Comparison of ENCODE assay signal across 1 cellular context in the genomic region with DNA sequence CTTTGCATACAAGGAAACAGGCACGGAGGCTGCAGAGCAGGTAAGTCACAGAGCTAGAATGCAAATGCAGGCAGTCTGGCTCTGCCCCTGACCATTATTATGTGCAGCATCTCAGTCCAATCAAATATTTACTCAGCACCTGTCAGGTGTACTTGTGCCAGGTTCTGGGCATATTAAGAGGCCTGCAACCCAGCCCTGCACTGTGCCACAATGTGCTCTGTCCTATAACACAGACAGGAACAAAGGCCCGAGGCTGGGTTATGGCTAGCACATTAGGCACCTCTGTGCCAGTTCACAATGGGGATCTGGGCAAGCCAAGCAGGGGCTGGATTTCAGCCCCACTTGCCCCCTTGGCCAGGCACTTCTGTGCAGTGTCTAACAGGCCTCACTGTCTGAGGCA.
TF ChIP-seq lines count a peak whose summit lies in the region.

No MANE protein-coding gene starts in this region.

TF ChIP-seq in HepG2, 621 proteins besides CTCF, POLR2A, EP300 and RAD21 (continued from another document):
- no peak for TF ChIP-seq MTA1 (CRISPR knock-in tag; IDR thresholded peaks at IDR 0.05; ENCODE audit: borderline replicate concordance)
- TF ChIP-seq ZNF570 (CRISPR knock-in tag; IDR thresholded peaks at IDR 0.05; ENCODE audit: borderline replicate concordance) = no peak
- TF ChIP-seq FOXC1 (CRISPR knock-in tag; IDR thresholded peaks at IDR 0.05; ENCODE audit: borderline replicate concordance) = no peak
- TF ChIP-seq HOXA3 (CRISPR knock-in tag; IDR thresholded peaks at IDR 0.05) = no peak
- TF ChIP-seq ZFP41 (CRISPR knock-in tag; IDR thresholded peaks at IDR 0.05; ENCODE audit: borderline replicate concordance) = no peak
- no peak for TF ChIP-seq ZEB1 (IDR thresholded peaks at IDR 0.05; ENCODE audit: insufficient replicate concordance, low read depth)
- TF ChIP-seq HCFC1 (IDR thresholded peaks at IDR 0.05; ENCODE audit: low read depth, low read length) = no peak
